8 cellular contexts compared by ENCODE assay signal in the genomic region with DNA sequence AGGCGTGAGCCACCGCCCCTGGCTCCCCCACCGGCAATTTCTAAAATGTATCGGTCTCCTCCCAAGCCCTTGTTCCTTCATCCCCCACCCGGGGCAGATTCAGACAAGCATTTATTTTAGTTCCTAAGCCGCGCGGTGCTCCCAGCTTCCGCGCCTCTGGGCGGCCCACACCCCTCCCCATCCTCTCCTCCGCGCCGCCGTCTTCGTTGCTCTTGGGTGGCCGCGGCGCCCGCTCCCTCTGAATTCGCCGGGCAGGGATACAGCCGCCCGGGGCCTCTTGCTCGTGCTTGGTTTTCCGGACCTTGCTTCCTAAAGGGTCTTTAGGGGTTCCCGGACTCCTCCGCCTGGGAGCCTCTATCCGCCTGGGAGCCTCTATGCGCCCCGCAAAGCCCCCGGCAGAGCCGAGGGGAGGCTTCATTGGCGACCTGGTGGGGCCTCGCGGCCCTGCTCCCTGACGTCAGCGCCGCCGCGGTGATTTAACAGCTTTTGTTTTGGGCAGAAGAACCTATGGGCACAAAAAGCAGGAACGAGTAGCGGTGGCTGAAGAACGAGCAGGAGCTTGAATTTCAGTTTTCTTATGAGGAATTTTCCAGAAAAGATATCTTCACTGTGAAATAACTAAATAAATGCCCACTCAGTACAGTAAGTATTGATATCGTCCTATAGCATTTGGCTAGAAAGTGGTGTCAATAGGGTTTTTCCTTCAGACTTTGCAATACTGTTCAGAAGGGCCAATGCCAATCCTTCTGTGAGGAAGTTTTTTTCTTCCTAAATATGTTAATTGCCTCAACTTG. TPM values are rescaled to one million over a fixed set of nuclear protein-coding genes. Genes with fewer than 3 reads are reported as not detected.
DNase-seq lines count a peak whose midpoint lies in the region; ATAC-seq and TF ChIP-seq lines count a peak whose summit lies in the region.

No MANE protein-coding gene starts in this region.

- TF ChIP-seq CTCF in DND-41 (IDR thresholded peaks at IDR 0.05; ENCODE audit: borderline replicate concordance, extremely low read depth, low read length, poor library complexity, severe bottlenecking) (no peak), RWPE1 (conservative IDR thresholded peaks at IDR 0.05; ENCODE audit: low read depth) (no peak), foreskin keratinocyte (conservative IDR thresholded peaks at IDR 0.05) (peak; percentile 2), neural crest cell (conservative IDR thresholded peaks at IDR 0.05) (peak; percentile 26), stomach (IDR thresholded peaks at IDR 0.05) (peak in 2 of 7 experiments; percentile 9 to 21)

- no peaks in the 10 kb centered on the region for H3K27me3 Mint-ChIP-seq in neural crest cell (ENCODE audit: low read depth)

- H3K36me3 ChIP-seq in DND-41 (ENCODE audit: insufficient read depth, low read length): peaks cover 13% of the 10 kb centered on the region; the same call in 1 of the 2 replicates
- no peaks in the 10 kb centered on the region for H3K36me3 ChIP-seq in stomach

- ATAC-seq in DND-41 (ENCODE audit: insufficient read depth, low read depth): peak; percentile 82
- ATAC-seq in GM21737 (IDR thresholded peaks at IDR 0.05; ENCODE audit: unreplicated experiment): peak; percentile 66
- peak; percentile 82 for ATAC-seq in foreskin keratinocyte

- H3K27ac ChIP-seq in DND-41 (ENCODE audit: low read length) (peak overlapping the region; percentile 85), RWPE1 (peak overlapping the region; percentile 94), foreskin keratinocyte (peak overlapping the region; percentile 98), stomach (peak overlapping the region; percentile 89 to 94 (median 93))

- H3K4me1 ChIP-seq in DND-41 (ENCODE audit: insufficient read depth, low read length) (peaks cover 25% of the 10 kb centered on the region), foreskin keratinocyte (peaks cover 19% of the 10 kb centered on the region), stomach (peaks cover 0 to 24% (median 13%) of the 10 kb centered on the region in 4 donors)

- H3K4me1 Mint-ChIP-seq in neural crest cell: peaks cover 25% of the 10 kb centered on the region

- H3K27me3 ChIP-seq in DND-41 (ENCODE audit: insufficient read depth, low read length, poor library complexity) (peaks cover 3% of the 10 kb centered on the region), foreskin keratinocyte (no peaks in the 10 kb centered on the region), stomach (no peaks in the 10 kb centered on the region)

- peak overlapping the region; percentile 60 for H3K4me2 ChIP-seq in DND-41 (ENCODE audit: insufficient read depth, low read length)

- intact Hi-C loops in stomach (cut with DNase I; ENCODE audit: low total_unique reads): no loop called here

- TF ChIP-seq EP300 in stomach (IDR thresholded peaks at IDR 0.05): no peak

- H2AFZ ChIP-seq in DND-41 (ENCODE audit: low read depth, low read length): peak overlapping the region; percentile 78

- POLR2A ChIA-PET in RWPE1 (lab: Yijun Ruan, JAX; ENCODE audit: low non-redundant PET): no interaction called here

- H3K79me2 ChIP-seq in DND-41 (ENCODE audit: insufficient read depth, low read length): peaks cover 32% of the 10 kb centered on the region

- DNase-seq in DND-41 (peak; percentile 87), KG1 (lab: John Stamatoyannopoulos, UW) (peak; percentile 89), RWPE1 (ENCODE audit: low spot score) (peak; percentile 43), activated gamma-delta T cell (lab: John Stamatoyannopoulos, UW) (peak; percentile 49), foreskin keratinocyte (peak in 1 of 2 donors; percentile 76), neural crest cell (ENCODE audit: low read depth, low spot score) (peak; percentile 64), stomach (peak; percentile 67)

- peak overlapping the region; percentile 87 for H3K4me3 Mint-ChIP-seq in neural crest cell

- no peaks in the 10 kb centered on the region for H3K36me3 Mint-ChIP-seq in neural crest cell (ENCODE audit: low read depth)

- H3K9ac ChIP-seq in DND-41 (ENCODE audit: low read depth, low read length): peak overlapping the region; percentile 74

- no peaks in the 10 kb centered on the region for H4K20me1 ChIP-seq in DND-41 (ENCODE audit: insufficient read depth, low read length)

- H3K9me3 Mint-ChIP-seq in neural crest cell: no peaks in the 10 kb centered on the region

- CTCF ChIA-PET in RWPE1 (lab: Yijun Ruan, JAX): interaction anchor here (0.6 to 1.9 kb wide), 14 partner anchors 8 to 423 kb away, joined by 3 to 21 read pairs (median 4); partner anchors contain the start of gene RBM45

- no peak for TF ChIP-seq POLR2A in stomach (IDR thresholded peaks at IDR 0.05)

- H3K4me3 ChIP-seq in DND-41 (ENCODE audit: low read depth in 1 of 2, low read length in 2 of 2) (peak overlapping the region; percentile 67 to 80), stomach (peak overlapping the region; percentile 61 to 75 (median 62))

- H3K9me3 ChIP-seq in DND-41 (ENCODE audit: insufficient read depth, low read length, severe bottlenecking) (no peaks in the 10 kb centered on the region), stomach (no peaks in the 10 kb centered on the region)

- peak overlapping the region; percentile 99 for H3K27ac Mint-ChIP-seq in neural crest cell (ENCODE audit: unreplicated experiment)

- 0 to 1% (median 0%) methylated on average over 30 to 45 of the region's 45 CpGs for WGBS in stomach, 5 donors

RNA-seq across cellular contexts. Expression of gene PRKRA, which starts 37.3 kb away (rescaled TPM):
- total RNA-seq in foreskin keratinocyte: 32.0 and 33.6 TPM in 2 replicates
- 20.7 and 23.8 TPM in 2 replicates for polyA plus RNA-seq in foreskin keratinocyte
- 91.9 and 96.3 TPM in 2 replicates for total RNA-seq in neural crest cell
- total RNA-seq in stomach: 100 to 1,000 TPM in 2 of 5 donors, 10 to 100 TPM in 3; 59.7 to 145 (median 77.6) TPM
- polyA plus RNA-seq in stomach: 10 to 100 TPM; 30.6 to 38.0 (median 34.0) TPM

RNA-seq across cellular contexts. Expression of gene PJVK, which starts 37.5 kb away (rescaled TPM):
- 0.81 and 2.0 TPM in 2 replicates for total RNA-seq in foreskin keratinocyte
- polyA plus RNA-seq in foreskin keratinocyte: 0.75 and 1.3 TPM in 2 replicates
- 5.8 and 6.2 TPM in 2 replicates for total RNA-seq in neural crest cell
- total RNA-seq in stomach: 1 to 10 TPM in 2 of 5 donors, under 1 TPM in 1, not detected in 2; 0.72 to 8.8 (median 2.2) TPM
- polyA plus RNA-seq in stomach: 1 to 10 TPM; 1.4 to 5.3 (median 3.8) TPM

Comparison
In these comparisons a context has a peak if more than half of its experiments do, and no peak if none do; other contexts are left out.
1. CTCF ChIP-seq: peak in foreskin keratinocyte (single experiment) and neural crest cell (single experiment); none in DND-41 (single experiment) and RWPE1 (single experiment).
2. Peak in every context shown above with its lines, with median percentiles within 50 percentile points of each other: ATAC-seq and H3K27ac ChIP-seq.